In the genomic region with DNA sequence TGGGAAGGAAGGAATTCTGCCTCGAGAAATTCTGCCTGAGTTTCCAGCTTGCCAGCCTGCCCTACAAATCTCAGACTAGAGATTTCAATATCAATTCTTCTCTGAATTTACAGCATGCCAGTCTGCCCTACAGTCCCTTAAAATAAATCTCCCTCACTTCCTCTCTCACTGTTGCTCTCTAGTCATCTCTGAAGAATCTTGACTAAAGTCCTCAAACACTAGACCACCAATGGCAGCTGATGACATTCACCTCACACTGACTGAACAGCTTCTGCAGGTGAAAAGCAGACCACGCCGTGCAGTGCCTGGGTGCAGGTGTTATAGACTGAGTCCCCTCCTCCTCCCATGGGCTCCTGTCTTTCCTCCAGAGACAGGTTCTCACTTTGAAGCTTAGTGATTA, we compare ENCODE assay signal across 18 cellular contexts.
"Had no signal": no experiment of that assay in that cellular context is flagged by ENCODE, and none has a peak within 500 bp of the region (broad histone marks: within the 10 kb centered on the region; RNA-seq: fewer than 3 reads in every experiment).

No MANE protein-coding gene starts in this region.

- H3K27ac Mint-ChIP-seq: activated naive CD8-positive, alpha-beta T cell; naive thymus-derived CD4-positive, alpha-beta T cell; T-helper 2 cell treated with Interferon-gamma antibody and Interleukin-4, amounts not matched to agents 5 μg/mL and 100 μg/mL, for 36 hours had no signal

- H3K36me3 ChIP-seq: brain microvascular endothelial cell, heart left ventricle, neutrophil had no signal

- DNase-seq: activated CD4-positive, alpha-beta T cell treated with anti-CD3 and anti-CD28 coated beads, Interleukin-2, amount 50 U/mL, for 1 hour; activated CD4-positive, CD25-positive, alpha-beta regulatory T cell; activated CD8-positive, alpha-beta memory T cell treated with anti-CD3 and anti-CD28 coated beads for 24 hours; activated gamma-delta T cell treated with Interleukin-2 at 50 U/mL for 16 hours; amniotic stem cell; brain microvascular endothelial cell; effector CD8-positive, alpha-beta T cell; heart left ventricle; naive thymus-derived CD4-positive, alpha-beta T cell; posterior cingulate gyrus; right cardiac atrium; small intestine; stimulated activated naive CD8-positive, alpha-beta T cell treated with anti-CD3 and anti-CD28 coated beads, Interleukin-15, amount 100 ng/mL, for 72 hours; SW 1271 had no signal

- H3K36me3 Mint-ChIP-seq: activated naive CD8-positive, alpha-beta T cell; naive thymus-derived CD4-positive, alpha-beta T cell had no signal

- H3K27ac ChIP-seq: brain microvascular endothelial cell, neutrophil had no signal

- H3K9me3 ChIP-seq: neutrophil had no signal

- ATAC-seq: heart left ventricle; naive thymus-derived CD4-positive, alpha-beta T cell; right cardiac atrium; stimulated activated naive CD8-positive, alpha-beta T cell treated with anti-CD3 and anti-CD28 coated beads, Interleukin-15, amount 100 ng/mL, for 72 hours had no signal

- H3K4me1 Mint-ChIP-seq: central memory CD8-positive, alpha-beta T cell; naive thymus-derived CD4-positive, alpha-beta T cell; stimulated activated naive CD8-positive, alpha-beta T cell treated with anti-CD3 and anti-CD28 coated beads, Interleukin-15, amount 100 ng/mL, for 72 hours had no signal

- H3K4me3 Mint-ChIP-seq: activated naive CD8-positive, alpha-beta T cell; central memory CD8-positive, alpha-beta T cell; naive thymus-derived CD4-positive, alpha-beta T cell; stimulated activated naive CD8-positive, alpha-beta T cell treated with anti-CD3 and anti-CD28 coated beads, Interleukin-15, amount 100 ng/mL, for 72 hours; T-helper 2 cell treated with Interferon-gamma antibody and Interleukin-4, amounts not matched to agents 5 μg/mL and 100 μg/mL, for 36 hours had no signal

- H3K4me3 ChIP-seq: heart left ventricle had no signal

- H3K27me3 Mint-ChIP-seq: stimulated activated naive CD8-positive, alpha-beta T cell treated with anti-CD3 and anti-CD28 coated beads, Interleukin-15, amount 100 ng/mL, for 72 hours had no signal
